5 cellular contexts compared by ENCODE assay signal in genomic region chr19:39244410-39245100, GRCh38. TPM values are rescaled to one million over a fixed set of nuclear protein-coding genes. Genes with fewer than 3 reads are reported as not detected.
"Had no signal": no experiment of that assay in that cellular context is flagged by ENCODE, and none has a peak within 500 bp of the region (broad histone marks: within the 10 kb centered on the region; RNA-seq: fewer than 3 reads in every experiment).

IFNL3 (minus strand) TSS chr19:39245006; CDS start chr19:39244967, 39 bp downstream.

RNA-seq across cellular contexts. Expression of gene IFNL3, which starts in this region (rescaled TPM):
- total RNA-seq: GM23338, H1, H9, HT-29, IMR-90 had no signal
- polyA plus RNA-seq: GM23338, IMR-90 had no signal
